24 cellular contexts compared by ENCODE assay signal in the genomic region with DNA sequence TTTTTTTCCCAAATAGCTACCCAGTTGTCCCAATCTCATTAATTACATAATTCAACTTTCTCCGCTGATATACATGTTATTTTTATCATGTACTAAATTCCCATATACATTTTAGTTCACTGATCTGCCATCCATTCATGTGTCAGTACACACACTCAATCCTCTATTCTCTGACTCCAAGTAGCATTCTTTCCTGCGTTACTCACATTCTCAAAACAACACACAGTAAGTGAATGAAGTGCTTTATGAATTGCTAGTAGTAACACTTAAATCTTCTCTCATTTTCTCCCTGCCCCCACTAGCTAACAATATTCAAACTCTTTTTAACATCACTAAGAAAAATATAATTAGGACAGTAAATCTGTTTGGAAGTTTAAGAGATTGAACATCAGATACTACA. TPM values are rescaled to one million over a fixed set of nuclear protein-coding genes. Genes with fewer than 3 reads are reported as not detected.
DNase-seq lines count a peak whose midpoint lies in the region; ATAC-seq, FAIRE-seq and TF ChIP-seq lines count a peak whose summit lies in the region.
"Had no signal": no experiment of that assay in that cellular context is flagged by ENCODE, and none has a peak within 500 bp of the region (broad histone marks: within the 10 kb centered on the region; RNA-seq: fewer than 3 reads in every experiment).

No MANE protein-coding gene starts in this region.

- peaks cover 0 to 8% of the 10 kb centered on the region in 2 donors for H3K36me3 Mint-ChIP-seq in CD14-positive monocyte
- no peaks in the 10 kb centered on the region for H3K36me3 Mint-ChIP-seq in activated T-cell treated with anti-CD3 and anti-CD28 coated beads, Interleukin-2, amount 50 U/mL, for 72 hours (ENCODE audit: insufficient read depth in 2 of 2)
- H3K36me3 Mint-ChIP-seq: activated naive CD4-positive, alpha-beta T cell treated with anti-CD3 and anti-CD28 coated beads, Interleukin-2, amount 50 U/mL, for 72 hours; CD4-positive, CD25-positive, alpha-beta regulatory T cell; natural killer cell had no signal

- no peaks in the 10 kb centered on the region for H3K27me3 ChIP-seq in brain microvascular endothelial cell (replicated peaks)
- H3K27me3 ChIP-seq: upper lobe of right lung had no signal

- no peak for ATAC-seq in GM18858 (IDR thresholded peaks at IDR 0.05; ENCODE audit: unreplicated experiment)
- no peak for ATAC-seq in activated T-cell treated with anti-CD3 and anti-CD28 coated beads, Interleukin-2, amount 50 U/mL, for 72 hours (replicated peaks in 1 of 2)
- ATAC-seq: activated naive CD4-positive, alpha-beta T cell treated with anti-CD3 and anti-CD28 coated beads, Interleukin-2, amount 50 U/mL, for 72 hours; natural killer cell; stimulated activated naive CD8-positive, alpha-beta T cell treated with anti-CD3 and anti-CD28 coated beads, Interleukin-15, Interleukin-2, amounts not matched to agents 100 U/mL and 50 U/mL, for 24 hours; upper lobe of right lung had no signal

- no peak overlapping the region for H3K4me3 ChIP-seq in brain microvascular endothelial cell (ENCODE audit: low read depth, low read length)
- no peak overlapping the region for H3K4me3 ChIP-seq in fibroblast of villous mesenchyme (ENCODE audit: low read depth, low read length)
- H3K4me3 ChIP-seq: psoas muscle, SK-N-MC, upper lobe of right lung had no signal

- peak; percentile 45 for DNase-seq in AG08396 (ENCODE audit: low spot score)
- peak; percentile 39 for DNase-seq in HTR-8/SVneo (ENCODE audit: insufficient read length, low spot score)
- peak; percentile 45 for DNase-seq in brain microvascular endothelial cell
- DNase-seq in fibroblast of villous mesenchyme (ENCODE audit: low read depth) = peak; percentile 33
- DNase-seq in CD14-positive monocyte (ENCODE audit: low spot score) = no peak
- no peak for DNase-seq in GM20000 (ENCODE audit: low spot score)
- no peak for DNase-seq in activated T-cell treated with anti-CD3 and anti-CD28 coated beads, Interleukin-2, amount 50 U/mL, for 72 hours
- DNase-seq: activated CD4-positive, alpha-beta T cell treated with anti-CD3 and anti-CD28 coated beads, Interleukin-2, amount 10 ng/mL, durations not matched to agents 7 days and 5 days; activated T-cell treated with anti-CD3 and anti-CD28 coated beads, Interleukin-2, amount 50 U/mL, for 1 hour; caudate nucleus; CD4-positive, CD25-positive, alpha-beta regulatory T cell; DMS79; endodermal cell; natural killer cell; NCI-H1694; NCI-H524 treated with DMSO at 0.1 percent for 48 hours; psoas muscle; stimulated activated naive CD8-positive, alpha-beta T cell treated with anti-CD3 and anti-CD28 coated beads, Interleukin-15, Interleukin-2, amounts not matched to agents 100 U/mL and 50 U/mL, for 24 hours; upper lobe of right lung had no signal

- TF ChIP-seq CTCF in brain microvascular endothelial cell (IDR thresholded peaks at IDR 0.05; ENCODE audit: low read depth, low read length, missing control alignments) (no peak), fibroblast of villous mesenchyme (IDR thresholded peaks at IDR 0.05; ENCODE audit: insufficient read depth, low read depth, low read length) (no peak), CD14-positive monocyte (IDR thresholded peaks at IDR 0.05) (no peak), GM20000 (IDR thresholded peaks at IDR 0.05; ENCODE audit: extremely low read depth, missing control alignments) (no peak)

- H3K9me3 Mint-ChIP-seq in CD14-positive monocyte = no peaks in the 10 kb centered on the region
- no peaks in the 10 kb centered on the region for H3K9me3 Mint-ChIP-seq in activated T-cell treated with anti-CD3 and anti-CD28 coated beads, Interleukin-2, amount 50 U/mL, for 72 hours
- H3K9me3 Mint-ChIP-seq: activated CD4-positive, alpha-beta T cell treated with anti-CD3 and anti-CD28 coated beads, Interleukin-2, amount 10 ng/mL, durations not matched to agents 7 days and 5 days; activated naive CD4-positive, alpha-beta T cell treated with anti-CD3 and anti-CD28 coated beads, Interleukin-2, amount 50 U/mL, for 72 hours; endodermal cell; natural killer cell had no signal

- no peak overlapping the region for H3K27ac Mint-ChIP-seq in CD14-positive monocyte
- no peak overlapping the region for H3K27ac Mint-ChIP-seq in activated T-cell treated with anti-CD3 and anti-CD28 coated beads, Interleukin-2, amount 50 U/mL, for 72 hours
- H3K27ac Mint-ChIP-seq: activated CD4-positive, alpha-beta T cell treated with anti-CD3 and anti-CD28 coated beads, Interleukin-2, amount 10 ng/mL, durations not matched to agents 7 days and 5 days; activated naive CD4-positive, alpha-beta T cell treated with anti-CD3 and anti-CD28 coated beads, Interleukin-2, amount 50 U/mL, for 72 hours; CD4-positive, CD25-positive, alpha-beta regulatory T cell; endodermal cell; natural killer cell had no signal

- no peaks in the 10 kb centered on the region for H3K36me3 ChIP-seq in brain microvascular endothelial cell (replicated peaks)
- H3K36me3 ChIP-seq: upper lobe of right lung had no signal

- intact Hi-C loops in CD14-positive monocyte (cut with micrococcal nuclease) = no loop called here

- peak; percentile 52 for FAIRE-seq in HTR-8/SVneo (lab: Jason Lieb, UNC)
- FAIRE-seq: A204.1 had no signal

- in situ Hi-C loops in brain microvascular endothelial cell (cut with HindIII; ENCODE audit: low pct_ligation_motif_present, low sequenced_read_pairs) = no loop called here

- peaks cover 0 to 3% (median 0%) of the 10 kb centered on the region in 3 donors for H3K27me3 Mint-ChIP-seq in CD14-positive monocyte (ENCODE audit: low read depth in 3 of 3)
- peaks cover 33% of the 10 kb centered on the region for H3K27me3 Mint-ChIP-seq in activated T-cell treated with anti-CD3 and anti-CD28 coated beads, Interleukin-2, amount 50 U/mL, for 72 hours (ENCODE audit: low read depth)

- H3K4me1 Mint-ChIP-seq in CD14-positive monocyte = no peaks in the 10 kb centered on the region
- no peaks in the 10 kb centered on the region for H3K4me1 Mint-ChIP-seq in activated T-cell treated with anti-CD3 and anti-CD28 coated beads, Interleukin-2, amount 50 U/mL, for 72 hours (ENCODE audit: low read depth)
- H3K4me1 Mint-ChIP-seq: activated CD4-positive, alpha-beta T cell treated with anti-CD3 and anti-CD28 coated beads, Interleukin-2, amount 10 ng/mL, durations not matched to agents 7 days and 5 days; CD4-positive, CD25-positive, alpha-beta regulatory T cell; natural killer cell had no signal

- no peak overlapping the region for H3K4me3 Mint-ChIP-seq in CD14-positive monocyte
- H3K4me3 Mint-ChIP-seq in activated T-cell treated with anti-CD3 and anti-CD28 coated beads, Interleukin-2, amount 50 U/mL, for 72 hours = no peak overlapping the region
- H3K4me3 Mint-ChIP-seq: activated CD4-positive, alpha-beta T cell treated with anti-CD3 and anti-CD28 coated beads, Interleukin-2, amount 10 ng/mL, durations not matched to agents 7 days and 5 days; CD4-positive, CD25-positive, alpha-beta regulatory T cell; endodermal cell; natural killer cell had no signal

- no peak overlapping the region for H3K27ac ChIP-seq in brain microvascular endothelial cell
- H3K27ac ChIP-seq: psoas muscle, SK-N-MC, upper lobe of right lung had no signal

RNA-seq across cellular contexts. Expression of a gene that starts 8.9 kb away (rescaled TPM):
- under 0.01 TPM in 2 replicates for total RNA-seq in fibroblast of villous mesenchyme
- under 1 TPM; 0.05 to 0.76 TPM for polyA plus RNA-seq in CD14-positive monocyte
- not detected for total RNA-seq in activated T-cell treated with anti-CD3 and anti-CD28 coated beads, Interleukin-2, amount 50 U/mL, for 72 hours
- total RNA-seq: activated CD4-positive, alpha-beta T cell treated with anti-CD3 and anti-CD28 coated beads, Interleukin-2, amount 10 ng/mL, durations not matched to agents 7 days and 5 days; activated naive CD4-positive, alpha-beta T cell treated with anti-CD3 and anti-CD28 coated beads, Interleukin-2, amount 50 U/mL, for 72 hours; CD4-positive, CD25-positive, alpha-beta regulatory T cell; endodermal cell; OCI-LY7 had no signal
- polyA plus RNA-seq: CD4-positive, CD25-positive, alpha-beta regulatory T cell had no signal

Comparison
In these comparisons a context has a peak if more than half of its experiments do, and no peak if none do; other contexts are left out.
1. DNase-seq: peak in AG08396 (single experiment), HTR-8/SVneo (single experiment), brain microvascular endothelial cell (single experiment) and fibroblast of villous mesenchyme (single experiment); none in CD14-positive monocyte (single experiment), GM20000 (single experiment) and activated T-cell treated with anti-CD3 and anti-CD28 coated beads, Interleukin-2, amount 50 U/mL, for 72 hours (0 of 2).